8 cellular contexts compared by ENCODE assay signal in genomic region chr2:70655211-70655610, GRCh38.
DNase-seq lines count a peak whose midpoint lies in the region; ATAC-seq and TF ChIP-seq lines count a peak whose summit lies in the region.
"Not testable (repeated sequence)": the region's sequence is repeated elsewhere in the genome, so short reads cannot be mapped to it uniquely, and the experiment has no call there.

No MANE protein-coding gene starts in this region.

- not testable (repeated sequence) for H3K36me3 Mint-ChIP-seq in WTC11

- H3K9me3 ChIP-seq in MM.1S (replicated peaks; ENCODE audit: insufficient read depth, low read length); mammary epithelial cell (replicated peaks; ENCODE audit: insufficient read depth, low read length); osteoblast (ENCODE audit: low read depth, low read length): not testable (repeated sequence)

- H3K4me1 ChIP-seq in MM.1S (ENCODE audit: low read length); mammary epithelial cell (ENCODE audit: insufficient read depth, low read length); osteoblast (ENCODE audit: insufficient read depth, low read length): not testable (repeated sequence)

- POLR2A ChIA-PET in WTC11 (lab: Charles Lee): not testable (repeated sequence)

- H4K20me1 ChIP-seq in MM.1S (ENCODE audit: insufficient read depth, low read length); mammary epithelial cell (ENCODE audit: insufficient read depth, low read length); osteoblast (ENCODE audit: insufficient read depth, low read length): not testable (repeated sequence)

- H3K4me3 ChIP-seq in AG10803 (ENCODE audit: low read length); GM12864 (ENCODE audit: low read depth, low read length); MM.1S (ENCODE audit: low read length); mammary epithelial cell (replicated peaks in 1 of 3; ENCODE audit: insufficient read depth in 1 of 3, low read depth in 2 of 3, low read length in 3 of 3); osteoblast (ENCODE audit: insufficient read depth, low read length): not testable (repeated sequence)

- TF ChIP-seq CTCF in AG10803 (conservative IDR thresholded peaks at IDR 0.05; ENCODE audit: low read length) (peak; percentile 62), GM12864 (IDR thresholded peaks at IDR 0.05; ENCODE audit: low read depth, low read length, missing control alignments) (peak; percentile 32), MM.1S (IDR thresholded peaks at IDR 0.05; ENCODE audit: low read length) (peak; percentile 34), mammary epithelial cell (conservative IDR thresholded peaks at IDR 0.05 in 1 of 2, IDR thresholded peaks at IDR 0.05 in 1 of 2; ENCODE audit: extremely low read depth in 1 of 2, insufficient read depth in 1 of 2, low read depth in 1 of 2, low read length in 2 of 2) (peak; percentile 40 to 69), osteoblast (IDR thresholded peaks at IDR 0.05; ENCODE audit: extremely low read depth, low read depth, low read length) (peak; percentile 49)
- TF ChIP-seq CTCF in WTC11 (IDR thresholded peaks at IDR 0.05): not testable (repeated sequence)

- H3F3A ChIP-seq in MM.1S (ENCODE audit: insufficient read depth, low read length): not testable (repeated sequence)

- dilution Hi-C loops in mammary epithelial cell (cut with HindIII; ENCODE audit: low sequenced_read_pairs): loop anchor here (5.0 kb wide), 1 partner anchor 63 kb away; no protein-coding TSS in a partner anchor

- 56% methylated on average over 4 of the region's 6 CpGs for WGBS in mammary epithelial cell (ENCODE audit: low coverage, missing lambda C conversion rate)

- BruUV-seq in mammary epithelial cell (replicated peaks; lab: Mats Ljungman, UMichigan): not testable (repeated sequence)

- not testable (repeated sequence) for H3K4me3 Mint-ChIP-seq in WTC11

- H3K27ac ChIP-seq in MM.1S (ENCODE audit: low read length); mammary epithelial cell (ENCODE audit: insufficient read depth, low read depth, low read length); osteoblast (ENCODE audit: low read depth, low read length): not testable (repeated sequence)

- in situ Hi-C loops in mammary epithelial cell (cut with MboI; ENCODE audit: low sequenced_read_pairs in 2 of 2): not testable (repeated sequence)

- intact Hi-C loops in mammary epithelial cell (cut with micrococcal nuclease): loop anchor here (1.0 kb wide), 4 partner anchors 130 to 292 kb away; no protein-coding TSS in a partner anchor
- intact Hi-C loops in left ventricle myocardium superior (cut with micrococcal nuclease): not testable (repeated sequence)

- H3K79me2 ChIP-seq in MM.1S (ENCODE audit: low read length); mammary epithelial cell (ENCODE audit: insufficient read depth, low read length); osteoblast (ENCODE audit: insufficient read depth, low read length): not testable (repeated sequence)

- ATAC-seq in WTC11 (peak; percentile 35), left ventricle myocardium superior (peak; percentile 41)

- H3K4me2 ChIP-seq in MM.1S (ENCODE audit: low read depth, low read length); mammary epithelial cell (ENCODE audit: insufficient read depth, low read depth, low read length); osteoblast (ENCODE audit: insufficient read depth, low read length): not testable (repeated sequence)

- not testable (repeated sequence) for H3K36me3 ChIP-seq in MM.1S (replicated peaks; ENCODE audit: insufficient read depth, low read length); mammary epithelial cell (ENCODE audit: insufficient read depth, low read length); osteoblast (ENCODE audit: insufficient read depth, low read length)

- H2AFZ ChIP-seq in MM.1S (ENCODE audit: low read length); mammary epithelial cell (ENCODE audit: low read depth, low read length); osteoblast (ENCODE audit: low read length): not testable (repeated sequence)

- H3K4me1 Mint-ChIP-seq in WTC11: peaks cover 22% of the 10 kb centered on the region

- H3K27ac Mint-ChIP-seq in WTC11: not testable (repeated sequence)

- not testable (repeated sequence) for H3K9me3 Mint-ChIP-seq in WTC11

- CTCF ChIA-PET in WTC11 (lab: Charles Lee) (interaction anchor here (0.7 to 2.9 kb wide), 7 partner anchors 32 to 353 kb away, joined by 3 to 15 read pairs (median 4); partner anchors contain the start of genes ADD2 and FAM136A), mammary epithelial cell (lab: Charles Lee; ENCODE audit: low non-redundant PET) (interaction anchor here (0.7 kb wide), 1 partner anchor 135 kb away, joined by 15 read pairs; the partner anchor contains the start of gene FIGLA)

- H3K27me3 ChIP-seq in MM.1S (replicated peaks; ENCODE audit: insufficient read depth, low read length); mammary epithelial cell (ENCODE audit: insufficient read depth, low read length): not testable (repeated sequence)
- H3K27me3 ChIP-seq in osteoblast (ENCODE audit: insufficient read depth, low read length): peaks cover 34% of the 10 kb centered on the region

- peaks cover 65% of the 10 kb centered on the region for H3K27me3 Mint-ChIP-seq in WTC11 (ENCODE audit: low read depth)

- not testable (repeated sequence) for H3K9ac ChIP-seq in MM.1S (ENCODE audit: low read length); mammary epithelial cell (ENCODE audit: insufficient read depth, low read length)

- DNase-seq in AG10803 (ENCODE audit: low read depth) (peak; percentile 55), MM.1S (peak; percentile 21), NOMO-1 treated with dmso at 0.1 percent for 144 hours (lab: John Stamatoyannopoulos, UW; ENCODE audit: unreplicated experiment) (peak; percentile 58), mammary epithelial cell (peak; percentile 26)
- DNase-seq in GM12864 (ENCODE audit: low read depth); WTC11 (ENCODE audit: low spot score); left ventricle myocardium superior; osteoblast (ENCODE audit: insufficient read length, low spot score, missing footprints): not testable (repeated sequence)

- H3K9me2 ChIP-seq in MM.1S (replicated peaks; ENCODE audit: insufficient read depth, low read length): not testable (repeated sequence)
